8 cellular contexts compared by ENCODE assay signal in genomic region chr21:34670220-34670961, GRCh38. TPM values are rescaled to one million over a fixed set of nuclear protein-coding genes. Genes with fewer than 3 reads are reported as not detected.
DNase-seq lines count a peak whose midpoint lies in the region; TF ChIP-seq lines count a peak whose summit lies in the region.
"Had no signal": no experiment of that assay in that cellular context is flagged by ENCODE, and none has a peak within 500 bp of the region (broad histone marks: within the 10 kb centered on the region; RNA-seq: fewer than 3 reads in every experiment).

No MANE protein-coding gene starts in this region.

- no peaks in the 10 kb centered on the region for H3K9me3 ChIP-seq in ascending aorta
- H3K9me3 ChIP-seq in stomach smooth muscle (ENCODE audit: control insufficient read depth in 2 of 2, low read length in 2 of 2) = no peaks in the 10 kb centered on the region

- intact Hi-C loops in ascending aorta (cut with DNase I) = no loop called here

- H3K4me1 ChIP-seq in ascending aorta (peaks cover 2 to 17% of the 10 kb centered on the region in 2 donors), stomach smooth muscle (ENCODE audit: control insufficient read depth, insufficient read depth, low read length) (peaks cover 10% of the 10 kb centered on the region)

- H3K9ac ChIP-seq in stomach smooth muscle (ENCODE audit: low read length in 2 of 2) = no peak overlapping the region

- DNase-seq in H7 (peak; percentile 73), ascending aorta (ENCODE audit: low spot score in 2 of 2) (no peak), kidney epithelial cell (ENCODE audit: low read depth) (no peak), NCI-H2227 treated with DMSO at 0.1 percent for 48 hours (lab: John Stamatoyannopoulos, UW) (no peak), NCI-H748 treated with DMSO at 0.1 percent for 48 hours (lab: John Stamatoyannopoulos, UW) (no peak), NCI-H1092 (lab: John Stamatoyannopoulos, UW) (no peak)

- H3K27ac ChIP-seq in ascending aorta (no peak overlapping the region), stomach smooth muscle (ENCODE audit: low read length) (no peak overlapping the region)

- TF ChIP-seq CTCF in ascending aorta (IDR thresholded peaks at IDR 0.05) (no peak), kidney epithelial cell (IDR thresholded peaks at IDR 0.05; ENCODE audit: insufficient read depth, low read length, poor library complexity, severe bottlenecking) (no peak)

- H3K4me3 ChIP-seq in H7 (ENCODE audit: insufficient read depth, low read depth, low read length) (peak overlapping the region; percentile 59), ascending aorta (peak overlapping the region; percentile 44 to 63), kidney epithelial cell (ENCODE audit: low read depth, low read length) (peak overlapping the region; percentile 32), stomach smooth muscle (ENCODE audit: low read length in 2 of 2) (peak overlapping the region; percentile 40 to 62)
- H3K4me3 ChIP-seq: K562 had no signal

- no peaks in the 10 kb centered on the region for H3K36me3 ChIP-seq in H7 (replicated peaks; ENCODE audit: control insufficient read depth, insufficient read depth, low read length)
- H3K36me3 ChIP-seq in ascending aorta = no peaks in the 10 kb centered on the region
- H3K36me3 ChIP-seq in kidney epithelial cell (ENCODE audit: control insufficient read depth, insufficient read depth, low read length) = no peaks in the 10 kb centered on the region
- H3K36me3 ChIP-seq in stomach smooth muscle (ENCODE audit: control insufficient read depth in 2 of 2, insufficient read depth in 2 of 2, low read length in 2 of 2) = no peaks in the 10 kb centered on the region

- H3K27me3 ChIP-seq in H7 (ENCODE audit: control insufficient read depth, insufficient read depth, low read length) (peaks cover 51% of the 10 kb centered on the region), ascending aorta (peaks cover 15% of the 10 kb centered on the region), kidney epithelial cell (ENCODE audit: control insufficient read depth, insufficient read depth, low read length) (peaks cover 46% of the 10 kb centered on the region), stomach smooth muscle (ENCODE audit: control insufficient read depth in 1 of 2, insufficient read depth in 2 of 2, low read length in 2 of 2) (peaks cover 51 to 54% of the 10 kb centered on the region in 2 donors)

RNA-seq across cellular contexts. Expression of gene CLIC6, which starts 1.6 kb away (rescaled TPM):
- total RNA-seq in H7 (2014; rRNA removed; shearing (Covaris generic)) = 0.59 and 0.78 TPM in 2 replicates
- total RNA-seq in ascending aorta = 6.2 TPM
- total RNA-seq in kidney epithelial cell = 6.3 and 8.0 TPM in 2 replicates
- total RNA-seq: K562 had no signal

RNA-seq across cellular contexts. Expression of gene RCAN1, which starts 55.5 kb away (rescaled TPM):
- total RNA-seq in H7 (2014; rRNA removed; shearing (Covaris generic)) = 4.0 and 4.9 TPM in 2 replicates
- 12.5 TPM for total RNA-seq in ascending aorta
- 70.6 and 82.4 TPM in 2 replicates for total RNA-seq in kidney epithelial cell
